Comparison of ENCODE assay signal across 1 cellular context in genomic region chr10:122957474-122957873, GRCh38.
TF ChIP-seq lines count a peak whose summit lies in the region.

No MANE protein-coding gene starts in this region.

TF ChIP-seq in HepG2, 621 proteins besides CTCF, POLR2A, EP300 and RAD21:
- 0 out of 2 replicates have a peak, but pooled peaks have one; percentile 34 for TF ChIP-seq RCOR2 (CRISPR knock-in tag; IDR thresholded peaks at IDR 0.05)
- TF ChIP-seq NFYB (CRISPR knock-in tag; IDR thresholded peaks at IDR 0.05), result no peak
- TF ChIP-seq ZSCAN12 (CRISPR knock-in tag; IDR thresholded peaks at IDR 0.05), result no peak
- TF ChIP-seq NCOA2 (CRISPR knock-in tag; IDR thresholded peaks at IDR 0.05), result peak; percentile 14; the same call in 1 of the 2 replicates
- peak; percentile 31; the same call in 1 of the 2 replicates for TF ChIP-seq SAP130 (CRISPR knock-in tag; IDR thresholded peaks at IDR 0.05; ENCODE audit: low read depth)
- no peak for TF ChIP-seq KIAA2018 (CRISPR knock-in tag; IDR thresholded peaks at IDR 0.05; ENCODE audit: borderline replicate concordance)
- peak; percentile 60 for TF ChIP-seq CEBPB (IDR thresholded peaks at IDR 0.05; ENCODE audit: borderline replicate concordance, low read depth, low read length)
- TF ChIP-seq ZNF207 (IDR thresholded peaks at IDR 0.05; ENCODE audit: borderline replicate concordance), result no peak
- TF ChIP-seq FOXA1 (IDR thresholded peaks at IDR 0.05), result no peak
- TF ChIP-seq FOXA1 (CRISPR knock-in tag; IDR thresholded peaks at IDR 0.05), result peak; percentile 58; the same call in 1 of the 2 replicates
- no peak for TF ChIP-seq SOX13 (IDR thresholded peaks at IDR 0.05)
- TF ChIP-seq SOX13 (CRISPR knock-in tag; conservative IDR thresholded peaks at IDR 0.05 in 1 of 2, IDR thresholded peaks at IDR 0.05 in 1 of 2), result peak in 1 of 2 experiments; percentile 26; a peak in 1 of 4 replicates
- no peak for TF ChIP-seq POGZ (CRISPR knock-in tag; IDR thresholded peaks at IDR 0.05)
- TF ChIP-seq NFIC (IDR thresholded peaks at IDR 0.05; ENCODE audit: low read length), result 0 out of 2 replicates have a peak, but pooled peaks have one; percentile 25
- TF ChIP-seq TFDP2 (CRISPR knock-in tag; IDR thresholded peaks at IDR 0.05), result no peak
- TF ChIP-seq CEBPG (CRISPR knock-in tag; IDR thresholded peaks at IDR 0.05), result peak; percentile 49
- TF ChIP-seq ZNF605 (CRISPR knock-in tag; IDR thresholded peaks at IDR 0.05), result no peak
- peak; percentile 50; the same call in 1 of the 2 replicates for TF ChIP-seq TEF (CRISPR knock-in tag; IDR thresholded peaks at IDR 0.05)
- peak; percentile 94 for TF ChIP-seq ZNF652 (CRISPR knock-in tag; IDR thresholded peaks at IDR 0.05; ENCODE audit: borderline replicate concordance, low read depth)
- TF ChIP-seq TP53 (CRISPR knock-in tag; conservative IDR thresholded peaks at IDR 0.05), result peak; percentile 95; the same call in 1 of the 2 replicates
- TF ChIP-seq ETV6 (CRISPR knock-in tag; conservative IDR thresholded peaks at IDR 0.05), result no peak
- TF ChIP-seq NR2F6 (IDR thresholded peaks at IDR 0.05), result no peak
- TF ChIP-seq NR2F6 (CRISPR knock-in tag; IDR thresholded peaks at IDR 0.05), result 0 out of 2 replicates have a peak, but pooled peaks have one; percentile 9
- peak; percentile 15; the same call in 1 of the 2 replicates for TF ChIP-seq ARID5B (CRISPR knock-in tag; IDR thresholded peaks at IDR 0.05)
